8 cellular contexts compared by ENCODE assay signal in genomic region chr4:71229477-71230257, GRCh38.
DNase-seq lines count a peak whose midpoint lies in the region; ATAC-seq and TF ChIP-seq lines count a peak whose summit lies in the region.

No MANE protein-coding gene starts in this region.

- in situ Hi-C loops in Caki2 (cut with HindIII; ENCODE audit: low pct_unique_long_range_greater_than_20kb, low sequenced_read_pairs), result no loop called here

- intact Hi-C loops in dorsolateral prefrontal cortex (cut with DNase I), result loop anchor here (5.0 to 10.0 kb wide), 3 partner anchors 42 to 325 kb away; no protein-coding TSS in a partner anchor

- peak overlapping the region in 9 of 59 donors; percentile 13 to 56 (median 43) for H3K27ac ChIP-seq in dorsolateral prefrontal cortex

- H3K4me3 Mint-ChIP-seq in stimulated activated naive CD8-positive, alpha-beta T cell treated with anti-CD3 and anti-CD28 coated beads, Interleukin-15, amount 100 ng/mL, for 72 hours, result no peak overlapping the region

- peak; percentile 55 for ATAC-seq in GM21529 (IDR thresholded peaks at IDR 0.05; ENCODE audit: unreplicated experiment)
- no peak for ATAC-seq in stimulated activated naive CD8-positive, alpha-beta T cell treated with anti-CD3 and anti-CD28 coated beads, Interleukin-15, amount 100 ng/mL, for 72 hours
- ATAC-seq in GM21825 (IDR thresholded peaks at IDR 0.05; ENCODE audit: unreplicated experiment), result no peak

- no peaks in the 10 kb centered on the region for H3K4me1 Mint-ChIP-seq in stimulated activated naive CD8-positive, alpha-beta T cell treated with anti-CD3 and anti-CD28 coated beads, Interleukin-15, amount 100 ng/mL, for 72 hours

- H3K4me3 ChIP-seq in dorsolateral prefrontal cortex, result peak overlapping the region in 30 of 59 donors; percentile 0 to 58 (median 22)

- H3K27me3 Mint-ChIP-seq in stimulated activated naive CD8-positive, alpha-beta T cell treated with anti-CD3 and anti-CD28 coated beads, Interleukin-15, amount 100 ng/mL, for 72 hours, result no peaks in the 10 kb centered on the region

- TF ChIP-seq CTCF in dorsolateral prefrontal cortex (IDR thresholded peaks at IDR 0.05 in 54 of 56, conservative IDR thresholded peaks at IDR 0.05 in 2 of 56; ENCODE audit: low read depth in 1 of 56, partially characterized antibody in 56 of 56), result peak; percentile 55 to 87 (median 78)

- peaks cover 0 to 4% (median 0%) of the 10 kb centered on the region in 45 donors for H3K27me3 ChIP-seq in dorsolateral prefrontal cortex

- no peak overlapping the region for H3K27ac Mint-ChIP-seq in stimulated activated naive CD8-positive, alpha-beta T cell treated with anti-CD3 and anti-CD28 coated beads, Interleukin-15, amount 100 ng/mL, for 72 hours

- no peaks in the 10 kb centered on the region for H3K9me3 Mint-ChIP-seq in stimulated activated naive CD8-positive, alpha-beta T cell treated with anti-CD3 and anti-CD28 coated beads, Interleukin-15, amount 100 ng/mL, for 72 hours

- DNase-seq in Caki2 (ENCODE audit: low read depth), result peak; percentile 71
- peak; percentile 16 for DNase-seq in NOMO-1 treated with DMSO at 0.1 percent for 48 hours (lab: John Stamatoyannopoulos, UW; ENCODE audit: unreplicated experiment)
- peak in 7 of 10 donors; percentile 29 to 57 (median 53) for DNase-seq in dorsolateral prefrontal cortex
- peak; percentile 83 for DNase-seq in medulla oblongata (ENCODE audit: extremely low spot score)
- no peak for DNase-seq in NCI-H1436 treated with DMSO at 0.1 percent for 48 hours (lab: John Stamatoyannopoulos, UW)
- no peak for DNase-seq in stimulated activated naive CD8-positive, alpha-beta T cell treated with anti-CD3 and anti-CD28 coated beads, Interleukin-15, amount 100 ng/mL, for 72 hours

Comparison
In these comparisons a context has a peak if more than half of its experiments do, and no peak if none do; other contexts are left out.
1. DNase-seq: peak in Caki2 (single experiment), NOMO-1 treated with DMSO at 0.1 percent for 48 hours (single experiment), dorsolateral prefrontal cortex (7 of 10) and medulla oblongata (single experiment); none in NCI-H1436 treated with DMSO at 0.1 percent for 48 hours (single experiment) and stimulated activated naive CD8-positive, alpha-beta T cell treated with anti-CD3 and anti-CD28 coated beads, Interleukin-15, amount 100 ng/mL, for 72 hours (0 of 2).